Comparison of ENCODE assay signal across 26 cellular contexts in genomic region chr11:60428517-60428916, GRCh38. TPM values are rescaled to one million over a fixed set of nuclear protein-coding genes. Genes with fewer than 3 reads are reported as not detected.
A peak's percentile ranks its signal among the peaks of the same experiment; 100 is the strongest.
DNase-seq lines count a peak whose midpoint lies in the region; ATAC-seq, FAIRE-seq and TF ChIP-seq lines count a peak whose summit lies in the region.
"Had no signal": no experiment of that assay in that cellular context is flagged by ENCODE, and none has a peak within 500 bp of the region (broad histone marks: within the 10 kb centered on the region; RNA-seq: fewer than 3 reads in every experiment).

No MANE protein-coding gene starts in this region.

- H3K9ac ChIP-seq in HepG2 (ENCODE audit: insufficient read depth, low read depth, low read length) (no peak overlapping the region), mesenchymal stem cell (ENCODE audit: low read length) (no peak overlapping the region), neuronal stem cell (ENCODE audit: low read depth, low read length, poor library complexity) (no peak overlapping the region)

- intact Hi-C loops in HepG2 (cut with micrococcal nuclease; ENCODE audit: unreplicated experiment) (no loop called here), right lobe of liver (cut with DNase I) (no loop called here)

- H4K20me1 ChIP-seq in HepG2 (ENCODE audit: insufficient read depth, low read length), result no peaks in the 10 kb centered on the region

- no peak overlapping the region for H3K23ac ChIP-seq in mesenchymal stem cell (ENCODE audit: low read length in 2 of 2)
- H3K23ac ChIP-seq in neuronal stem cell (ENCODE audit: low read depth, low read length, poor library complexity), result no peak overlapping the region

- H4K91ac ChIP-seq in mesenchymal stem cell (ENCODE audit: low read length), result no peak overlapping the region
- no peak overlapping the region for H4K91ac ChIP-seq in neuronal stem cell (ENCODE audit: low read depth, low read length, poor library complexity)

- no peak overlapping the region for H3K4me3 ChIP-seq in HepG2 (replicated peaks in 1 of 3; ENCODE audit: insufficient read depth in 1 of 3, low read depth in 2 of 3, low read length in 3 of 3)
- H3K4me3 ChIP-seq in right lobe of liver, result no peak overlapping the region
- no peak overlapping the region for H3K4me3 ChIP-seq in SJCRH30
- H3K4me3 ChIP-seq in mesenchymal stem cell (ENCODE audit: insufficient read depth in 1 of 2, low read depth in 1 of 2, low read length in 2 of 2), result no peak overlapping the region
- H3K4me3 ChIP-seq in neuronal stem cell (ENCODE audit: low read length in 2 of 2), result no peak overlapping the region
- H3K4me3 ChIP-seq: colonic mucosa, GM12878, vagina had no signal

- H3K4ac ChIP-seq in mesenchymal stem cell (ENCODE audit: low read depth in 1 of 2, low read length in 2 of 2), result no peak overlapping the region
- no peak overlapping the region for H3K4ac ChIP-seq in neuronal stem cell (ENCODE audit: low read length)

- 5% methylated on average over 2 of the region's 2 CpGs for WGBS in HepG2 (ENCODE audit: low lambda C conversion rate)
- WGBS in right lobe of liver (ENCODE audit: insufficient coverage, low coverage, low lambda C conversion rate, missing lambda C conversion rate), result 28% methylated on average over 2 of the region's 2 CpGs
- 67% methylated on average over 1 of the region's 2 CpGs for whole genome bisulfite sequencing in mesenchymal stem cell
- no CpG with 5 or more reads among the region's 2 CpGs for WGBS in neuronal stem cell (ENCODE audit: extremely low coverage in 2 of 2, insufficient read length in 2 of 2, insufficient replicate concordance in 1 of 2), 2 donors

- H3K9me3 ChIP-seq in HepG2 (ENCODE audit: low read length) (no peaks in the 10 kb centered on the region), right lobe of liver (no peaks in the 10 kb centered on the region), SJCRH30 (replicated peaks) (no peaks in the 10 kb centered on the region), mesenchymal stem cell (ENCODE audit: control insufficient read depth, low read length) (no peaks in the 10 kb centered on the region), neuronal stem cell (replicated peaks in 1 of 2; ENCODE audit: control insufficient read depth in 2 of 2, insufficient read depth in 1 of 2, low read depth in 1 of 2, low read length in 2 of 2) (no peaks in the 10 kb centered on the region)
- H3K9me3 ChIP-seq: colonic mucosa, vagina had no signal

- CTCF ChIA-PET in HepG2 (lab: Yijun Ruan, JAX; ENCODE audit: low intra/inter-chr PET ratio, low total read pairs), result no interaction called here

- no peak for FAIRE-seq in HepG2 (lab: Jason Lieb, UNC)
- FAIRE-seq: GM12878 had no signal

- H3K4me1 ChIP-seq in HepG2 (ENCODE audit: insufficient read depth, low read length) (no peaks in the 10 kb centered on the region), right lobe of liver (no peaks in the 10 kb centered on the region), SJCRH30 (peaks cover 6% of the 10 kb centered on the region), mesenchymal stem cell (ENCODE audit: control insufficient read depth, insufficient read depth, low read depth, low read length) (no peaks in the 10 kb centered on the region), neuronal stem cell (ENCODE audit: control insufficient read depth in 2 of 2, insufficient read depth in 1 of 2, low read depth in 1 of 2, low read length in 2 of 2) (no peaks in the 10 kb centered on the region)
- H3K4me1 ChIP-seq: colonic mucosa, vagina had no signal

- H3K79me2 ChIP-seq in HepG2 (ENCODE audit: insufficient read depth, low read length), result no peaks in the 10 kb centered on the region

- TF ChIP-seq CTCF in HepG2 (CRISPR knock-in tag; IDR thresholded peaks at IDR 0.05), result no peak
- no peak for TF ChIP-seq CTCF in right lobe of liver (IDR thresholded peaks at IDR 0.05)

- no peak overlapping the region for H3K27ac ChIP-seq in HepG2 (ENCODE audit: extremely low read length, insufficient read depth, low read length)
- no peak overlapping the region for H3K27ac ChIP-seq in right lobe of liver
- no peak overlapping the region for H3K27ac ChIP-seq in SJCRH30
- no peak overlapping the region for H3K27ac ChIP-seq in mesenchymal stem cell (ENCODE audit: low read length, poor library complexity, severe bottlenecking)
- H3K27ac ChIP-seq in neuronal stem cell (replicated peaks; ENCODE audit: low read length), result no peak overlapping the region
- H3K27ac ChIP-seq: colonic mucosa, vagina had no signal

- H3K4me2 ChIP-seq in HepG2 (ENCODE audit: low read depth, low read length) (no peak overlapping the region), mesenchymal stem cell (ENCODE audit: low read length, poor library complexity, severe bottlenecking) (no peak overlapping the region), neuronal stem cell (ENCODE audit: insufficient read depth, low read length, poor library complexity, severe bottlenecking) (no peak overlapping the region)

- DNase-seq in HepG2 (ENCODE audit: low spot score) (no peak), right lobe of liver (no peak), NCI-H1105 (lab: John Stamatoyannopoulos, UW) (peak; percentile 5), SJCRH30 (peak; percentile 66 to 76), mesenchymal stem cell (no peak), DMS114 treated with DMSO at 0.1 percent for 48 hours (lab: John Stamatoyannopoulos, UW; ENCODE audit: unreplicated experiment) (no peak), neuronal stem cell (ENCODE audit: low spot score) (no peak)
- DNase-seq: activated CD4-positive, alpha-beta T cell treated with anti-CD3 and anti-CD28 coated beads, Interleukin-2, amount 10 ng/mL, durations not matched to agents 7 days and 5 days; activated naive CD4-positive, alpha-beta T cell treated with anti-CD3 and anti-CD28 coated beads for 36 hours; CD4-positive, alpha-beta memory T cell; colonic mucosa; foreskin fibroblast; GDM1; NCI-H187 treated with DMSO at 0.1 percent for 48 hours; NCI-H524; nucleus accumbens; stimulated activated CD4-positive, alpha-beta T cell treated with anti-CD3 and anti-CD28 coated beads, Interleukin-2, amount 100 ng/mL, for 24 hours had no signal

- TF ChIP-seq POLR2A in HepG2 (IDR thresholded peaks at IDR 0.05; ENCODE audit: insufficient read depth in 1 of 2, low read depth in 2 of 2, low read length in 2 of 2), result no peak
- TF ChIP-seq POLR2A in right lobe of liver (IDR thresholded peaks at IDR 0.05), result no peak

- H3K27me3 ChIP-seq in HepG2 (ENCODE audit: control insufficient read depth in 1 of 2, insufficient read depth in 2 of 2, low read length in 2 of 2) (no peaks in the 10 kb centered on the region), right lobe of liver (no peaks in the 10 kb centered on the region), SJCRH30 (no peaks in the 10 kb centered on the region), mesenchymal stem cell (ENCODE audit: control insufficient read depth in 1 of 2, insufficient read depth in 1 of 2, low read length in 2 of 2) (no peaks in the 10 kb centered on the region), neuronal stem cell (ENCODE audit: control insufficient read depth in 3 of 3, insufficient read depth in 3 of 3, low read depth in 1 of 3, low read length in 3 of 3) (peaks cover 0 to 2% (median 0%) of the 10 kb centered on the region in 3 experiments)
- H3K27me3 ChIP-seq: colonic mucosa, vagina had no signal

- H2BK5ac ChIP-seq in mesenchymal stem cell (ENCODE audit: low read depth, low read length, poor library complexity, severe bottlenecking) (no peak overlapping the region), neuronal stem cell (ENCODE audit: low read length) (no peak overlapping the region)

- H2AK5ac ChIP-seq in mesenchymal stem cell (ENCODE audit: low read length, severe bottlenecking) (no peak overlapping the region), neuronal stem cell (ENCODE audit: low read depth, low read length) (no peak overlapping the region)

- H2AFZ ChIP-seq in HepG2 (ENCODE audit: low read length) (no peak overlapping the region), mesenchymal stem cell (ENCODE audit: low read depth, low read length) (no peak overlapping the region), neuronal stem cell (ENCODE audit: low read length) (no peak overlapping the region)

- H2BK12ac ChIP-seq in mesenchymal stem cell (ENCODE audit: low read length in 2 of 2) (no peak overlapping the region), neuronal stem cell (ENCODE audit: low read length) (no peak overlapping the region)

- no peak for ATAC-seq in HepG2
- ATAC-seq in right lobe of liver, result no peak
- ATAC-seq in GM18511 (IDR thresholded peaks at IDR 0.05; ENCODE audit: unreplicated experiment), result no peak
- ATAC-seq: GM12878, left lobe of liver, Panc1 had no signal

- POLR2A ChIA-PET in HepG2 (lab: Yijun Ruan, JAX), result no interaction called here

- no peak overlapping the region for H3K18ac ChIP-seq in mesenchymal stem cell (ENCODE audit: low read depth in 1 of 2, low read length in 2 of 2)
- no peak overlapping the region for H3K18ac ChIP-seq in neuronal stem cell (ENCODE audit: low read length)

- in situ Hi-C loops in HepG2 (cut with HindIII; ENCODE audit: extremely low pct_ligation_motif_present, low pct_unique_long_range_greater_than_20kb), result no loop called here

- H3K14ac ChIP-seq in mesenchymal stem cell (ENCODE audit: low read length in 2 of 2) (no peak overlapping the region), neuronal stem cell (ENCODE audit: low read length) (no peak overlapping the region)

- H4K8ac ChIP-seq in mesenchymal stem cell (ENCODE audit: low read length), result no peak overlapping the region
- H4K8ac ChIP-seq in neuronal stem cell (ENCODE audit: low read depth, low read length), result no peak overlapping the region

- no peak overlapping the region for H2BK120ac ChIP-seq in mesenchymal stem cell (ENCODE audit: low read depth, low read length)
- no peak overlapping the region for H2BK120ac ChIP-seq in neuronal stem cell (ENCODE audit: low read depth, low read length)

- H2BK15ac ChIP-seq in mesenchymal stem cell (ENCODE audit: low read depth, poor library complexity, severe bottlenecking) (no peak overlapping the region), neuronal stem cell (ENCODE audit: low read length) (no peak overlapping the region)

- TF ChIP-seq EP300 in HepG2 (IDR thresholded peaks at IDR 0.05; ENCODE audit: low read depth in 2 of 2, low read length in 2 of 2) (no peak), HepG2 (CRISPR knock-in tag; IDR thresholded peaks at IDR 0.05; ENCODE audit: borderline replicate concordance) (no peak)

- H3K79me1 ChIP-seq in mesenchymal stem cell (replicated peaks; ENCODE audit: low read length, poor library complexity, severe bottlenecking) (no peaks in the 10 kb centered on the region), neuronal stem cell (ENCODE audit: low read depth, low read length) (no peaks in the 10 kb centered on the region)

- BruUV-seq in HepG2 (replicated peaks; lab: Mats Ljungman, UMichigan), result no TSS peak

- no peak for TF ChIP-seq RAD21 in HepG2 (CRISPR knock-in tag; IDR thresholded peaks at IDR 0.05)

- no peaks in the 10 kb centered on the region for H3K36me3 ChIP-seq in HepG2 (replicated peaks in 1 of 2; ENCODE audit: control insufficient read depth in 1 of 2, insufficient read depth in 2 of 2, low read length in 2 of 2)
- H3K36me3 ChIP-seq in right lobe of liver, result no peaks in the 10 kb centered on the region
- no peaks in the 10 kb centered on the region for H3K36me3 ChIP-seq in SJCRH30
- no peaks in the 10 kb centered on the region for H3K36me3 ChIP-seq in mesenchymal stem cell (ENCODE audit: control insufficient read depth in 1 of 2, insufficient read depth in 2 of 2, low read depth in 1 of 2, low read length in 2 of 2)
- H3K36me3 ChIP-seq in neuronal stem cell (replicated peaks in 1 of 2; ENCODE audit: control insufficient read depth in 2 of 2, insufficient read depth in 2 of 2, low read length in 2 of 2), result no peaks in the 10 kb centered on the region
- H3K36me3 ChIP-seq: colonic mucosa, vagina had no signal

RNA-seq across cellular contexts. Expression of gene MS4A5, which starts 0.9 kb away (rescaled TPM):
- total RNA-seq in HepG2 (2016; rRNA removed; fragmentation: Illumina TruSeq; extraction: Trizol) (not detected in 2 replicates), right lobe of liver (not detected)
- total RNA-seq in HepG2 (2016; cell fraction: cytosol; rRNA removed; fragmentation: Illumina TruSeq; extraction: Trizol; ENCODE audit: low read depth), result not detected in 2 replicates
- not detected in 2 replicates for total RNA-seq in HepG2 (2016; cell fraction: insoluble cytoplasmic fraction; rRNA removed; fragmentation: Illumina TruSeq; extraction: Trizol)
- total RNA-seq in HepG2 (2016; cell fraction: membrane; rRNA removed; fragmentation: Illumina TruSeq; extraction: Trizol), result not detected in 2 replicates
- not detected in 2 replicates for total RNA-seq in HepG2 (2016; cell fraction: nucleus; rRNA removed; fragmentation: Illumina TruSeq; extraction: Trizol)
- polyA plus RNA-seq in HepG2 (2011; rRNA removed), result not detected in 2 replicates
- not detected in 2 replicates for polyA plus RNA-seq in HepG2 (2011; cell fraction: cytosol; rRNA removed)
- not detected in 2 replicates for polyA plus RNA-seq in HepG2 (2011; cell fraction: nucleus; rRNA removed)
- not detected in 2 replicates for polyA plus RNA-seq in HepG2 (2012)
- not detected in 2 replicates for polyA plus RNA-seq in HepG2 (2016; cell fraction: cytosol; fragmentation: Illumina TruSeq; extraction: Trizol; ENCODE audit: low read depth)
- not detected in 2 replicates for polyA plus RNA-seq in HepG2 (2016; cell fraction: insoluble cytoplasmic fraction; fragmentation: Illumina TruSeq; extraction: Trizol; ENCODE audit: low read depth)
- polyA plus RNA-seq in HepG2 (2016; cell fraction: membrane; fragmentation: Illumina TruSeq; extraction: Trizol; ENCODE audit: low read depth), result not detected in 2 replicates
- not detected in 2 replicates for polyA plus RNA-seq in HepG2 (2016; cell fraction: nucleus; fragmentation: Illumina TruSeq; extraction: Trizol; ENCODE audit: insufficient read depth, low read depth)
- polyA minus RNA-seq in HepG2 (2011; rRNA and poly(A)+ RNA removed; ENCODE audit: low replicate concordance), result not detected in 2 replicates
- not detected in 2 replicates for polyA minus RNA-seq in HepG2 (2011; cell fraction: cytosol; rRNA and poly(A)+ RNA removed)
- polyA minus RNA-seq in HepG2 (2011; cell fraction: nucleus; rRNA and poly(A)+ RNA removed), result not detected in 2 replicates
- total RNA-seq in SJCRH30 (2014; rRNA removed; shearing (Covaris generic)), result not detected in 2 replicates
- polyA plus RNA-seq in mesenchymal stem cell (2013, experiment 1 of 2), result not detected
- not detected for polyA plus RNA-seq in mesenchymal stem cell (2013, experiment 2 of 2)
- polyA plus RNA-seq in neuronal stem cell (2013, experiment 1 of 2), result not detected
- not detected for polyA plus RNA-seq in neuronal stem cell (2013, experiment 2 of 2)
- total RNA-seq: activated CD4-positive, alpha-beta T cell treated with anti-CD3 and anti-CD28 coated beads, Interleukin-2, amount 10 ng/mL, durations not matched to agents 7 days and 5 days; activated naive CD4-positive, alpha-beta T cell treated with anti-CD3 and anti-CD28 coated beads for 36 hours; CD4-positive, alpha-beta memory T cell; colonic mucosa; GM12878; left lobe of liver; mucosa of gallbladder; subcutaneous adipose tissue; vagina had no signal
- polyA plus RNA-seq: AG04450; CD4-positive, alpha-beta memory T cell; GM12878; IgD-negative memory B cell had no signal

RNA-seq across cellular contexts. Expression of gene MS4A1, which starts 27.1 kb away (rescaled TPM):
- total RNA-seq in HepG2 (2016; rRNA removed; fragmentation: Illumina TruSeq; extraction: Trizol) (not detected in 2 replicates), right lobe of liver (under 1 TPM in 5 of 6 experiments, not detected in 1; 0.12 to 0.78 (median 0.26) TPM)
- total RNA-seq in HepG2 (2016; cell fraction: cytosol; rRNA removed; fragmentation: Illumina TruSeq; extraction: Trizol; ENCODE audit: low read depth), result not detected in 2 replicates
- not detected in 2 replicates for total RNA-seq in HepG2 (2016; cell fraction: insoluble cytoplasmic fraction; rRNA removed; fragmentation: Illumina TruSeq; extraction: Trizol)
- not detected in 2 replicates for total RNA-seq in HepG2 (2016; cell fraction: membrane; rRNA removed; fragmentation: Illumina TruSeq; extraction: Trizol)
- not detected in 2 replicates for total RNA-seq in HepG2 (2016; cell fraction: nucleus; rRNA removed; fragmentation: Illumina TruSeq; extraction: Trizol)
- polyA plus RNA-seq in HepG2 (2011; rRNA removed), result 0.01 TPM in 1 of 2 replicates, not detected in the other
- polyA plus RNA-seq in HepG2 (2011; cell fraction: cytosol; rRNA removed), result 0.05 and 0.12 TPM in 2 replicates
- 0.37 and 1.2 TPM in 2 replicates for polyA plus RNA-seq in HepG2 (2011; cell fraction: nucleus; rRNA removed)
- not detected in 2 replicates for polyA plus RNA-seq in HepG2 (2012)
- not detected in 2 replicates for polyA plus RNA-seq in HepG2 (2016; cell fraction: cytosol; fragmentation: Illumina TruSeq; extraction: Trizol; ENCODE audit: low read depth)
- not detected in 2 replicates for polyA plus RNA-seq in HepG2 (2016; cell fraction: insoluble cytoplasmic fraction; fragmentation: Illumina TruSeq; extraction: Trizol; ENCODE audit: low read depth)
- not detected in 2 replicates for polyA plus RNA-seq in HepG2 (2016; cell fraction: membrane; fragmentation: Illumina TruSeq; extraction: Trizol; ENCODE audit: low read depth)
- polyA plus RNA-seq in HepG2 (2016; cell fraction: nucleus; fragmentation: Illumina TruSeq; extraction: Trizol; ENCODE audit: insufficient read depth, low read depth), result not detected in 2 replicates
- 0.19 TPM in 1 of 2 replicates, not detected in the other for polyA minus RNA-seq in HepG2 (2011; rRNA and poly(A)+ RNA removed; ENCODE audit: low replicate concordance)
- not detected in 2 replicates for polyA minus RNA-seq in HepG2 (2011; cell fraction: cytosol; rRNA and poly(A)+ RNA removed)
- polyA minus RNA-seq in HepG2 (2011; cell fraction: nucleus; rRNA and poly(A)+ RNA removed), result not detected in 2 replicates
- not detected in 2 replicates for total RNA-seq in SJCRH30 (2014; rRNA removed; shearing (Covaris generic))
- polyA plus RNA-seq in mesenchymal stem cell (2013, experiment 1 of 2), result not detected
- not detected for polyA plus RNA-seq in mesenchymal stem cell (2013, experiment 2 of 2)
- polyA plus RNA-seq in neuronal stem cell (2013, experiment 1 of 2), result not detected
- polyA plus RNA-seq in neuronal stem cell (2013, experiment 2 of 2), result not detected
- total RNA-seq: activated CD4-positive, alpha-beta T cell treated with anti-CD3 and anti-CD28 coated beads, Interleukin-2, amount 10 ng/mL, durations not matched to agents 7 days and 5 days; vagina had no signal
- polyA plus RNA-seq: AG04450 had no signal

RNA-seq across cellular contexts. Expression of gene MS4A14, which starts 32.3 kb away (rescaled TPM):
- total RNA-seq in HepG2 (2016; rRNA removed; fragmentation: Illumina TruSeq; extraction: Trizol) (not detected in 2 replicates), right lobe of liver (under 1 TPM; 0.53 to 0.98 (median 0.88) TPM)
- total RNA-seq in HepG2 (2016; cell fraction: cytosol; rRNA removed; fragmentation: Illumina TruSeq; extraction: Trizol; ENCODE audit: low read depth), result not detected in 2 replicates
- not detected in 2 replicates for total RNA-seq in HepG2 (2016; cell fraction: insoluble cytoplasmic fraction; rRNA removed; fragmentation: Illumina TruSeq; extraction: Trizol)
- not detected in 2 replicates for total RNA-seq in HepG2 (2016; cell fraction: membrane; rRNA removed; fragmentation: Illumina TruSeq; extraction: Trizol)
- not detected in 2 replicates for total RNA-seq in HepG2 (2016; cell fraction: nucleus; rRNA removed; fragmentation: Illumina TruSeq; extraction: Trizol)
- polyA plus RNA-seq in HepG2 (2011; rRNA removed), result not detected in 2 replicates
- not detected in 2 replicates for polyA plus RNA-seq in HepG2 (2011; cell fraction: cytosol; rRNA removed)
- polyA plus RNA-seq in HepG2 (2011; cell fraction: nucleus; rRNA removed), result not detected in 2 replicates
- not detected in 2 replicates for polyA plus RNA-seq in HepG2 (2012)
- not detected in 2 replicates for polyA plus RNA-seq in HepG2 (2016; cell fraction: cytosol; fragmentation: Illumina TruSeq; extraction: Trizol; ENCODE audit: low read depth)
- polyA plus RNA-seq in HepG2 (2016; cell fraction: insoluble cytoplasmic fraction; fragmentation: Illumina TruSeq; extraction: Trizol; ENCODE audit: low read depth), result not detected in 2 replicates
- not detected in 2 replicates for polyA plus RNA-seq in HepG2 (2016; cell fraction: membrane; fragmentation: Illumina TruSeq; extraction: Trizol; ENCODE audit: low read depth)
- polyA plus RNA-seq in HepG2 (2016; cell fraction: nucleus; fragmentation: Illumina TruSeq; extraction: Trizol; ENCODE audit: insufficient read depth, low read depth), result not detected in 2 replicates
- not detected in 2 replicates for polyA minus RNA-seq in HepG2 (2011; rRNA and poly(A)+ RNA removed; ENCODE audit: low replicate concordance)
- polyA minus RNA-seq in HepG2 (2011; cell fraction: cytosol; rRNA and poly(A)+ RNA removed), result not detected in 2 replicates
- polyA minus RNA-seq in HepG2 (2011; cell fraction: nucleus; rRNA and poly(A)+ RNA removed), result not detected in 2 replicates
- total RNA-seq in SJCRH30 (2014; rRNA removed; shearing (Covaris generic)), result not detected in 2 replicates
- 0.03 TPM for polyA plus RNA-seq in mesenchymal stem cell (2013, experiment 1 of 2)
- 0.03 TPM for polyA plus RNA-seq in mesenchymal stem cell (2013, experiment 2 of 2)
- not detected for polyA plus RNA-seq in neuronal stem cell (2013, experiment 1 of 2)
- polyA plus RNA-seq in neuronal stem cell (2013, experiment 2 of 2), result not detected
- total RNA-seq: activated CD4-positive, alpha-beta T cell treated with anti-CD3 and anti-CD28 coated beads, Interleukin-2, amount 10 ng/mL, durations not matched to agents 7 days and 5 days; activated naive CD4-positive, alpha-beta T cell treated with anti-CD3 and anti-CD28 coated beads for 36 hours; CD4-positive, alpha-beta memory T cell had no signal
- polyA plus RNA-seq: AG04450; CD4-positive, alpha-beta memory T cell had no signal

RNA-seq across cellular contexts. Expression of gene MS4A7, which starts 50.2 kb away (rescaled TPM):
- not detected in 2 replicates for total RNA-seq in HepG2 (2016; rRNA removed; fragmentation: Illumina TruSeq; extraction: Trizol)
- total RNA-seq in HepG2 (2016; cell fraction: cytosol; rRNA removed; fragmentation: Illumina TruSeq; extraction: Trizol; ENCODE audit: low read depth), result not detected in 2 replicates
- total RNA-seq in HepG2 (2016; cell fraction: insoluble cytoplasmic fraction; rRNA removed; fragmentation: Illumina TruSeq; extraction: Trizol), result not detected in 2 replicates
- not detected in 2 replicates for total RNA-seq in HepG2 (2016; cell fraction: membrane; rRNA removed; fragmentation: Illumina TruSeq; extraction: Trizol)
- not detected in 2 replicates for total RNA-seq in HepG2 (2016; cell fraction: nucleus; rRNA removed; fragmentation: Illumina TruSeq; extraction: Trizol)
- not detected in 2 replicates for polyA plus RNA-seq in HepG2 (2011; rRNA removed)
- not detected in 2 replicates for polyA plus RNA-seq in HepG2 (2011; cell fraction: cytosol; rRNA removed)
- polyA plus RNA-seq in HepG2 (2011; cell fraction: nucleus; rRNA removed), result not detected in 2 replicates
- not detected in 2 replicates for polyA plus RNA-seq in HepG2 (2012)
- polyA plus RNA-seq in HepG2 (2016; cell fraction: cytosol; fragmentation: Illumina TruSeq; extraction: Trizol; ENCODE audit: low read depth), result not detected in 2 replicates
- not detected in 2 replicates for polyA plus RNA-seq in HepG2 (2016; cell fraction: insoluble cytoplasmic fraction; fragmentation: Illumina TruSeq; extraction: Trizol; ENCODE audit: low read depth)
- not detected in 2 replicates for polyA plus RNA-seq in HepG2 (2016; cell fraction: membrane; fragmentation: Illumina TruSeq; extraction: Trizol; ENCODE audit: low read depth)
- polyA plus RNA-seq in HepG2 (2016; cell fraction: nucleus; fragmentation: Illumina TruSeq; extraction: Trizol; ENCODE audit: insufficient read depth, low read depth), result not detected in 2 replicates
- polyA minus RNA-seq in HepG2 (2011; rRNA and poly(A)+ RNA removed; ENCODE audit: low replicate concordance), result not detected in 2 replicates
- polyA minus RNA-seq in HepG2 (2011; cell fraction: cytosol; rRNA and poly(A)+ RNA removed), result not detected in 2 replicates
- polyA minus RNA-seq in HepG2 (2011; cell fraction: nucleus; rRNA and poly(A)+ RNA removed), result not detected in 2 replicates
- 10 to 100 TPM; 10.9 to 47.8 (median 21.7) TPM for total RNA-seq in right lobe of liver
- not detected in 2 replicates for total RNA-seq in SJCRH30 (2014; rRNA removed; shearing (Covaris generic))
- polyA plus RNA-seq in mesenchymal stem cell (2013, experiment 1 of 2), result 0.07 TPM
- 0.16 TPM for polyA plus RNA-seq in mesenchymal stem cell (2013, experiment 2 of 2)
- polyA plus RNA-seq in neuronal stem cell (2013, experiment 1 of 2), result not detected
- not detected for polyA plus RNA-seq in neuronal stem cell (2013, experiment 2 of 2)
- total RNA-seq: activated CD4-positive, alpha-beta T cell treated with anti-CD3 and anti-CD28 coated beads, Interleukin-2, amount 10 ng/mL, durations not matched to agents 7 days and 5 days; activated naive CD4-positive, alpha-beta T cell treated with anti-CD3 and anti-CD28 coated beads for 36 hours had no signal
- polyA plus RNA-seq: AG04450 had no signal

Comparison
In these comparisons a context has a peak if more than half of its experiments do, and no peak if none do; other contexts are left out.
1. DNase-seq: peak in NCI-H1105 (single experiment) and SJCRH30 (2 of 2); none in HepG2 (single experiment), right lobe of liver (0 of 3), mesenchymal stem cell (single experiment), DMS114 treated with DMSO at 0.1 percent for 48 hours (single experiment) and neuronal stem cell (single experiment).